In genomic region chr1:199029855-199030254, GRCh38 we compare ENCODE assay signal across 15 cellular contexts.
DNase-seq lines count a peak whose midpoint lies in the region; ATAC-seq, FAIRE-seq and TF ChIP-seq lines count a peak whose summit lies in the region.
"Had no signal": no experiment of that assay in that cellular context is flagged by ENCODE, and none has a peak within 500 bp of the region (broad histone marks: within the 10 kb centered on the region; RNA-seq: fewer than 3 reads in every experiment).

No MANE protein-coding gene starts in this region.

- no peak for DNase-seq in GM19239 (ENCODE audit: insufficient read length, low spot score)
- DNase-seq in OCI-M1 (lab: John Stamatoyannopoulos, UW), result peak; percentile 54
- DNase-seq in choroid plexus epithelial cell (ENCODE audit: low read depth), result peak; percentile 60
- DNase-seq in osteoblast (ENCODE audit: insufficient read length, low spot score, missing footprints), result peak; percentile 6
- no peak for DNase-seq in upper lobe of left lung
- DNase-seq in left cardiac atrium, result no peak
- DNase-seq: activated CD8-positive, alpha-beta memory T cell treated with anti-CD3 and anti-CD28 coated beads, Interleukin-2, amount 50 U/mL, for 4 hours; NCI-H1694; NCI-H526 treated with DMSO at 0.1 percent for 48 hours; occipital lobe; spleen had no signal

- TF ChIP-seq EP300 in upper lobe of left lung (IDR thresholded peaks at IDR 0.05), result no peak

- no peaks in the 10 kb centered on the region for H3K9me3 ChIP-seq in osteoblast (ENCODE audit: low read depth, low read length)
- no peaks in the 10 kb centered on the region for H3K9me3 ChIP-seq in upper lobe of left lung
- H3K9me3 ChIP-seq: spleen, suprapubic skin had no signal

- no peak overlapping the region for H3K4me2 ChIP-seq in osteoblast (ENCODE audit: insufficient read depth, low read length)

- TF ChIP-seq POLR2A in upper lobe of left lung (IDR thresholded peaks at IDR 0.05), result no peak

- ATAC-seq in upper lobe of left lung (ENCODE audit: low FRiP score in 2 of 2) (no peak), GM19452 (IDR thresholded peaks at IDR 0.05; ENCODE audit: unreplicated experiment) (no peak), left cardiac atrium (no peak)

- WGBS in upper lobe of left lung, 2 donors, result 80 to 87% methylated on average over 2 of the region's 2 CpGs

- no peak overlapping the region for H2AFZ ChIP-seq in osteoblast (ENCODE audit: low read length)

- TF ChIP-seq CTCF in choroid plexus epithelial cell (conservative IDR thresholded peaks at IDR 0.05; ENCODE audit: low read depth, low read length) (no peak), osteoblast (IDR thresholded peaks at IDR 0.05; ENCODE audit: extremely low read depth, low read depth, low read length) (no peak), upper lobe of left lung (IDR thresholded peaks at IDR 0.05) (no peak)

- no peaks in the 10 kb centered on the region for H3K27me3 ChIP-seq in osteoblast (ENCODE audit: insufficient read depth, low read length)
- H3K27me3 ChIP-seq in upper lobe of left lung, result no peaks in the 10 kb centered on the region
- H3K27me3 ChIP-seq: spleen, suprapubic skin had no signal

- H3K27ac ChIP-seq in osteoblast (ENCODE audit: low read depth, low read length) (no peak overlapping the region), upper lobe of left lung (no peak overlapping the region)
- H3K27ac ChIP-seq: spleen, suprapubic skin, VCaP had no signal

- no peaks in the 10 kb centered on the region for H3K4me1 ChIP-seq in osteoblast (ENCODE audit: insufficient read depth, low read length)
- H3K4me1 ChIP-seq in upper lobe of left lung, result no peaks in the 10 kb centered on the region
- H3K4me1 ChIP-seq: suprapubic skin had no signal

- H4K20me1 ChIP-seq in osteoblast (ENCODE audit: insufficient read depth, low read length), result no peaks in the 10 kb centered on the region

- peak; percentile 56 for FAIRE-seq in GM19239 (lab: Jason Lieb, UNC)

- H3K4me3 ChIP-seq in choroid plexus epithelial cell (ENCODE audit: low read depth, low read length) (no peak overlapping the region), osteoblast (ENCODE audit: insufficient read depth, low read length) (no peak overlapping the region), upper lobe of left lung (no peak overlapping the region)
- H3K4me3 ChIP-seq: lung, spleen, suprapubic skin had no signal

- H3K36me3 ChIP-seq in osteoblast (ENCODE audit: insufficient read depth, low read length), result no peaks in the 10 kb centered on the region
- no peaks in the 10 kb centered on the region for H3K36me3 ChIP-seq in upper lobe of left lung
- H3K36me3 ChIP-seq: spleen, suprapubic skin had no signal

- H3K79me2 ChIP-seq in osteoblast (ENCODE audit: insufficient read depth, low read length), result no peaks in the 10 kb centered on the region

- intact Hi-C loops in left cardiac atrium (cut with DNase I), result no loop called here

Comparison
In these comparisons a context has a peak if more than half of its experiments do, and no peak if none do; other contexts are left out.
1. DNase-seq: peak in OCI-M1 (single experiment), choroid plexus epithelial cell (single experiment) and osteoblast (single experiment); none in GM19239 (single experiment), upper lobe of left lung (0 of 2) and left cardiac atrium (single experiment).